ENCODE assay signal across 35 cellular contexts in genomic region chr10:64444163-64444562, GRCh38.
"Had no signal": no experiment of that assay in that cellular context is flagged by ENCODE, and none has a peak within 500 bp of the region (broad histone marks: within the 10 kb centered on the region; RNA-seq: fewer than 3 reads in every experiment).

No MANE protein-coding gene starts in this region.

- H3K9me3 ChIP-seq: MG63 had no signal

- H3K4me3 ChIP-seq: MG63 had no signal

- H3K27me3 ChIP-seq: MG63 had no signal

- DNase-seq: Karpas-422, Kasumi-1, MG63, MM.1S, MV-4-11, NCI-H1048, NCI-H1092, NCI-H1092 treated with DMSO at 0.1 percent for 48 hours, NCI-H1105, NCI-H1105 treated with DMSO at 0.1 percent for 48 hours, NCI-H1417, NCI-H1417 treated with DMSO at 0.1 percent for 48 hours, NCI-H1436, NCI-H1436 treated with DMSO at 0.1 percent for 48 hours, NCI-H146, NCI-H1694, NCI-H1694 treated with DMSO at 0.1 percent for 48 hours, NCI-H187, NCI-H187 treated with DMSO at 0.1 percent for 48 hours, NCI-H1930, NCI-H2029, NCI-H2029 treated with DMSO at 0.1 percent for 48 hours, NCI-H2081, NCI-H2081 treated with DMSO at 0.1 percent for 48 hours, NCI-H2107, NCI-H2171, NCI-H2227 treated with DMSO at 0.1 percent for 48 hours, NCI-H226, NCI-H345, NCI-H446, NCI-H446 treated with DMSO at 0.1 percent for 48 hours, NCI-H510A, NCI-H510A treated with DMSO at 0.1 percent for 48 hours, NCI-H524, NCI-H524 treated with DMSO at 0.1 percent for 48 hours had no signal

- H3K36me3 ChIP-seq: MG63 had no signal
